Comparison of ENCODE assay signal across 8 cellular contexts in the genomic region with DNA sequence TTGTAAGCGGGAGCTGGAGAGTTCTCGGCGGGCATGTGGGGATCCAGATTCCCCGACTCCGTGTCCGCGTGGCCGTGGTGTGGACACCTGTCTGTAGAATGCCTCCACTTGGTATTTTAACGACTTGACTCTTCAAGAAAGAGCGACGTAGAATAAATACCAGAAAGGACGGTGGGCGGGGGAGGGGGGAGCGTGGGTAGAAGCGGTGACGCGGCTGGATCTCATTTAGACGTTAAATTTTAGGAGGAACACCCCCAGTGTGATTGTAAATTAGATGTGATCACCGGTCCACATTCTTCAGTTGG. TPM values are rescaled to one million over a fixed set of nuclear protein-coding genes. Genes with fewer than 3 reads are reported as not detected.
DNase-seq lines count a peak whose midpoint lies in the region; ATAC-seq and TF ChIP-seq lines count a peak whose summit lies in the region.

No MANE protein-coding gene starts in this region.

- TF ChIP-seq CTCF in heart right ventricle (IDR thresholded peaks at IDR 0.05) (no peak), choroid plexus epithelial cell (conservative IDR thresholded peaks at IDR 0.05; ENCODE audit: low read depth, low read length) (no peak)

- peak overlapping the region in 9 of 10 donors; percentile 48 to 70 (median 64) for H3K4me3 ChIP-seq in heart right ventricle
- H3K4me3 ChIP-seq in choroid plexus epithelial cell (ENCODE audit: low read depth, low read length) = peak overlapping the region; percentile 71
- peak overlapping the region; percentile 10 to 74 for H3K4me3 ChIP-seq in muscle layer of colon (ENCODE audit: low read depth in 1 of 2, low read length in 2 of 2)
- H3K4me3 ChIP-seq in urinary bladder (ENCODE audit: low read depth, low read length) = peak overlapping the region; percentile 55

- H3K27me3 ChIP-seq in heart right ventricle (peaks cover 0 to 73% (median 34%) of the 10 kb centered on the region in 7 donors), muscle layer of colon (ENCODE audit: control insufficient read depth in 1 of 2, insufficient read depth in 2 of 2, low read length in 2 of 2) (no peaks in the 10 kb centered on the region)

- H3K4me1 ChIP-seq in heart right ventricle (peaks cover 0 to 11% (median 3%) of the 10 kb centered on the region in 9 donors), muscle layer of colon (ENCODE audit: insufficient read depth, low read length) (peaks cover 14% of the 10 kb centered on the region), urinary bladder (ENCODE audit: insufficient read depth) (no peaks in the 10 kb centered on the region)

- peak overlapping the region in 6 of 10 donors; percentile 38 to 72 (median 49) for H3K27ac ChIP-seq in heart right ventricle
- H3K27ac ChIP-seq in muscle layer of colon (ENCODE audit: low read depth, low read length) = peak overlapping the region; percentile 76
- H3K27ac ChIP-seq in urinary bladder (ENCODE audit: low read depth) = peak overlapping the region; percentile 53

- DNase-seq in heart right ventricle (peak in 1 of 2 donors; percentile 8), Right ventricle myocardium inferior (ENCODE audit: missing footprints) (no peak), choroid plexus epithelial cell (ENCODE audit: low read depth) (no peak), DMS79 treated with DMSO at 0.1 percent for 48 hours (lab: John Stamatoyannopoulos, UW) (no peak), SHP77 treated with DMSO at 0.1 percent for 48 hours (lab: John Stamatoyannopoulos, UW) (no peak), NCI-H1048 (lab: John Stamatoyannopoulos, UW) (no peak)

- no peaks in the 10 kb centered on the region for H3K9me3 ChIP-seq in heart right ventricle
- H3K9me3 ChIP-seq in muscle layer of colon (ENCODE audit: low read length) = no peaks in the 10 kb centered on the region

- WGBS in heart right ventricle, 2 donors = 3 to 5% methylated on average over 19 of the region's 19 CpGs
- WGBS in urinary bladder = 3% methylated on average over 19 of the region's 19 CpGs

- intact Hi-C loops in heart right ventricle (cut with DNase I) = no loop called here
- intact Hi-C loops in Right ventricle myocardium inferior (cut with DNase I) = no loop called here

- peak overlapping the region; percentile 4 for H3K9ac ChIP-seq in muscle layer of colon (ENCODE audit: low read length)

- H3K36me3 ChIP-seq in heart right ventricle (no peaks in the 10 kb centered on the region), muscle layer of colon (ENCODE audit: insufficient read depth, low read length) (no peaks in the 10 kb centered on the region), urinary bladder (ENCODE audit: insufficient read depth) (no peaks in the 10 kb centered on the region)

- ATAC-seq in heart right ventricle (no peak), Right ventricle myocardium inferior (no peak)

RNA-seq across cellular contexts. Expression of a gene that starts 0.6 kb away (rescaled TPM):
- 1 to 10 TPM; 2.7 to 9.5 (median 4.3) TPM for total RNA-seq in heart right ventricle
- 1 to 10 TPM in 1 of 2 donors, under 1 TPM in 1; 0.81 to 1.2 TPM for polyA plus RNA-seq in heart right ventricle
- 6.7 TPM for total RNA-seq in Right ventricle myocardium inferior
- total RNA-seq in urinary bladder = 40.9 TPM
- 4.9 TPM for polyA plus RNA-seq in urinary bladder
